In the genomic region with DNA sequence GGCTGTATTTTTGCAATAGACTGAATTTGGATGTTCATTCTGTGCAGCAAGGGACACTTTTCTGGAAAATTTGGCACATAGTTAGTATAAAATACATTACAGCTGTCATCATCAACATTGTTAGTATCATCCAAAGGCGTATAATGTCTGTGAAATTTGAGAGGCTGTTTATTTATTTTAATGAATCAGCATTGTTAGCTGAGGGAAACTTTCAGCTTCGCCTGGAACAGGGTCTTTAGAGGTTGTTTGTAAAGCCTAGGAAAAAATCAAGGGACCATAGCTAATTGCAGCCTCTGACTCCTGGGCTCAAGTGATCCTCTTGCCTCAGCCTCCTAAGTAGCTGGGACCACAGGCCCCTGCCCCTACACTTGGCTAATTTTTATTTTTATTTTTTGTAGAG, we compare ENCODE assay signal across 22 cellular contexts.
A peak's percentile ranks its signal among the peaks of the same experiment; 100 is the strongest.
DNase-seq lines count a peak whose midpoint lies in the region; ATAC-seq and TF ChIP-seq lines count a peak whose summit lies in the region.
"Had no signal": no experiment of that assay in that cellular context is flagged by ENCODE, and none has a peak within 500 bp of the region (broad histone marks: within the 10 kb centered on the region; RNA-seq: fewer than 3 reads in every experiment).

No MANE protein-coding gene starts in this region.

- H2AK5ac ChIP-seq in IMR-90 (ENCODE audit: low read depth, low read length), result no peak overlapping the region

- no peak overlapping the region for H3K4me3 Mint-ChIP-seq in WTC11
- H3K4me3 Mint-ChIP-seq in mesothelial cell of epicardium, result no peak overlapping the region
- H3K4me3 Mint-ChIP-seq: activated B cell treated with CpG ODN at 0.5 μM for 24 hours; activated CD8-positive, alpha-beta memory T cell treated with anti-CD3 and anti-CD28 coated beads, Interleukin-2, amount 10 ng/mL, durations not matched to agents 7 days and 5 days; immature natural killer cell; neural crest cell had no signal

- no peak overlapping the region for H3K56ac ChIP-seq in IMR-90 (ENCODE audit: extremely low read depth, insufficient read depth, low read length)

- H3K4ac ChIP-seq in IMR-90 (ENCODE audit: low read depth, low read length), result no peak overlapping the region

- no peak overlapping the region for H2AFZ ChIP-seq in IMR-90 (replicated peaks; ENCODE audit: low read length, poor library complexity)

- H3K23ac ChIP-seq in IMR-90 (ENCODE audit: low read depth, low read length), result no peak overlapping the region

- no peak overlapping the region for H4K5ac ChIP-seq in IMR-90 (ENCODE audit: low read depth, low read length)

- H3K9me3 ChIP-seq in IMR-90 (ENCODE audit: control insufficient read depth, insufficient read depth, low read length), result no peaks in the 10 kb centered on the region
- H3K9me3 ChIP-seq: body of pancreas, Peyer's patch, tibial artery had no signal

- peaks cover 6% of the 10 kb centered on the region for H3K9me1 ChIP-seq in IMR-90 (ENCODE audit: insufficient read depth, low read length)

- H3K4me1 ChIP-seq in IMR-90 (ENCODE audit: control insufficient read depth, insufficient read depth, low read length), result peaks cover 8% of the 10 kb centered on the region; the same call in 1 of the 2 replicates
- H3K4me1 ChIP-seq: body of pancreas, Peyer's patch, tibial artery had no signal

- TF ChIP-seq POLR2A in IMR-90 (IDR thresholded peaks at IDR 0.05; ENCODE audit: low read depth, low read length), result no peak

- no peak overlapping the region for H2BK20ac ChIP-seq in IMR-90 (ENCODE audit: low read depth, low read length)

- H2BK15ac ChIP-seq in IMR-90 (ENCODE audit: low read depth, low read length), result no peak overlapping the region

- POLR2A ChIA-PET in IMR-90 (lab: Charles Lee; ENCODE audit: unreplicated experiment) (no interaction called here), WTC11 (lab: Charles Lee) (no interaction called here)

- no CpG with 5 or more reads among the region's 2 CpGs for WGBS in IMR-90 (ENCODE audit: extremely low coverage in 2 of 2, insufficient read length in 1 of 2), 2 experiments

- H3K4me2 ChIP-seq in IMR-90 (ENCODE audit: low read depth, low read length), result no peak overlapping the region

- H3K27ac ChIP-seq in IMR-90 (ENCODE audit: insufficient read depth, low read length), result no peak overlapping the region
- H3K27ac ChIP-seq: body of pancreas, Peyer's patch, tibial artery had no signal

- TF ChIP-seq CTCF in IMR-90 (conservative IDR thresholded peaks at IDR 0.05; ENCODE audit: low read depth, low read length) (no peak), astrocyte of the spinal cord (IDR thresholded peaks at IDR 0.05; ENCODE audit: low read depth, low read length) (no peak), WTC11 (IDR thresholded peaks at IDR 0.05) (no peak), mesothelial cell of epicardium (IDR thresholded peaks at IDR 0.05; ENCODE audit: unreplicated experiment) (no peak)

- H3K4me1 Mint-ChIP-seq in WTC11 (peaks cover 30% of the 10 kb centered on the region), mesothelial cell of epicardium (peaks cover 9% of the 10 kb centered on the region)
- H3K4me1 Mint-ChIP-seq: immature natural killer cell, neural crest cell had no signal

- TF ChIP-seq RAD21 in IMR-90 (IDR thresholded peaks at IDR 0.05; ENCODE audit: low read length), result no peak

- H3K79me1 ChIP-seq in IMR-90 (ENCODE audit: low read depth in 1 of 2, low read length in 2 of 2), result no peaks in the 10 kb centered on the region

- peaks cover 5% of the 10 kb centered on the region; the same call in 1 of the 2 replicates for H3K27me3 ChIP-seq in IMR-90 (ENCODE audit: control insufficient read depth, insufficient read depth, low read length)
- H3K27me3 ChIP-seq: body of pancreas, Peyer's patch, tibial artery had no signal

- no TSS peak for BruUV-seq in IMR-90 (replicated peaks; lab: Mats Ljungman, UMichigan)

- CTCF ChIA-PET in IMR-90 (lab: Yijun Ruan, JAX), result no interaction called here
- CTCF ChIA-PET in WTC11 (lab: Charles Lee), result interaction anchor here (0.9 to 1.0 kb wide), 2 partner anchors 16 to 54 kb away, joined by 3 read pairs; no protein-coding TSS in a partner anchor

- no peak overlapping the region for H3K14ac ChIP-seq in IMR-90 (replicated peaks; ENCODE audit: low read depth, low read length)

- DNase-seq in NCI-H2196 (lab: John Stamatoyannopoulos, UW; ENCODE audit: unreplicated experiment), result peak; percentile 25
- DNase-seq in NCI-H2196 treated with DMSO at 0.1 percent for 48 hours (lab: John Stamatoyannopoulos, UW; ENCODE audit: unreplicated experiment), result no peak
- DNase-seq in IMR-90, result peak; percentile 78
- DNase-seq in astrocyte of the spinal cord (ENCODE audit: low read depth, low spot score), result peak; percentile 61
- peak; percentile 49 for DNase-seq in myocyte (ENCODE audit: low read depth)
- DNase-seq in DMS114 treated with DMSO at 0.1 percent for 48 hours (lab: John Stamatoyannopoulos, UW; ENCODE audit: unreplicated experiment), result no peak
- no peak for DNase-seq in WTC11 (ENCODE audit: low spot score)
- no peak for DNase-seq in mesothelial cell of epicardium (ENCODE audit: low spot score in 2 of 2, unreplicated experiment in 2 of 2)
- DNase-seq: ACHN; activated B cell treated with CpG ODN at 0.5 μM for 24 hours; activated CD8-positive, alpha-beta memory T cell treated with anti-CD3 and anti-CD28 coated beads, Interleukin-2, amount 10 ng/mL, durations not matched to agents 7 days and 5 days; body of pancreas; Calu3; effector CD4-positive, alpha-beta T cell; immature natural killer cell; MM.1S; Peyer's patch; right cardiac atrium; stimulated activated CD4-positive, alpha-beta T cell treated with anti-CD3 and anti-CD28 coated beads, Interleukin-4, amount 100 ng/mL, for 4 hours; T-helper 1 cell; tibial artery had no signal

- dilution Hi-C loops in IMR-90 (cut with HindIII; ENCODE audit: low sequenced_read_pairs, unreplicated experiment), result no loop called here

- H3K36me3 ChIP-seq in IMR-90 (ENCODE audit: control insufficient read depth, insufficient read depth, low read length), result no peaks in the 10 kb centered on the region
- H3K36me3 ChIP-seq: Peyer's patch, tibial artery had no signal

- no peak overlapping the region for H4K8ac ChIP-seq in IMR-90 (ENCODE audit: low read depth in 2 of 2, low read length in 2 of 2)

- H3K18ac ChIP-seq in IMR-90 (ENCODE audit: low read depth, low read length), result no peak overlapping the region

- H3K27ac Mint-ChIP-seq in WTC11 (no peak overlapping the region), mesothelial cell of epicardium (no peak overlapping the region)
- H3K27ac Mint-ChIP-seq: activated B cell treated with CpG ODN at 0.5 μM for 24 hours; activated CD8-positive, alpha-beta memory T cell treated with anti-CD3 and anti-CD28 coated beads, Interleukin-2, amount 10 ng/mL, durations not matched to agents 7 days and 5 days; immature natural killer cell had no signal

- no peak overlapping the region for H2AK9ac ChIP-seq in IMR-90 (replicated peaks; ENCODE audit: low read depth, low read length, poor library complexity)

- H3K36me3 Mint-ChIP-seq in WTC11 (no peaks in the 10 kb centered on the region), mesothelial cell of epicardium (no peaks in the 10 kb centered on the region)
- H3K36me3 Mint-ChIP-seq: activated CD8-positive, alpha-beta memory T cell treated with anti-CD3 and anti-CD28 coated beads, Interleukin-2, amount 10 ng/mL, durations not matched to agents 7 days and 5 days; immature natural killer cell had no signal

- H2BK5ac ChIP-seq in IMR-90 (ENCODE audit: low read depth, low read length, poor library complexity, severe bottlenecking), result no peak overlapping the region

- H3K27me3 Mint-ChIP-seq in WTC11 (ENCODE audit: low read depth) (peaks cover 15% of the 10 kb centered on the region), mesothelial cell of epicardium (ENCODE audit: low read depth) (no peaks in the 10 kb centered on the region)

- intact Hi-C loops in IMR-90 (cut with micrococcal nuclease), result no loop called here

- peak; percentile 73 for ATAC-seq in IMR-90 (ENCODE audit: low read depth)
- ATAC-seq in WTC11, result no peak
- ATAC-seq: activated CD8-positive, alpha-beta memory T cell treated with anti-CD3 and anti-CD28 coated beads, Interleukin-2, amount 10 ng/mL, durations not matched to agents 7 days and 5 days; body of pancreas; right cardiac atrium had no signal

- H4K91ac ChIP-seq in IMR-90 (ENCODE audit: insufficient read depth, low read depth, low read length), result no peak overlapping the region

- no peaks in the 10 kb centered on the region; the same call in 1 of the 2 replicates for H3K9me3 Mint-ChIP-seq in WTC11
- H3K9me3 Mint-ChIP-seq in mesothelial cell of epicardium, result no peaks in the 10 kb centered on the region
- H3K9me3 Mint-ChIP-seq: activated B cell treated with CpG ODN at 0.5 μM for 24 hours, immature natural killer cell, neural crest cell had no signal

- no peak overlapping the region for H3K4me3 ChIP-seq in IMR-90 (ENCODE audit: insufficient read depth, low read depth, low read length)
- H3K4me3 ChIP-seq in astrocyte of the spinal cord (ENCODE audit: low read depth, low read length), result no peak overlapping the region
- H3K4me3 ChIP-seq: body of pancreas, Peyer's patch, tibial artery had no signal

- no peak overlapping the region for H3K9ac ChIP-seq in IMR-90 (ENCODE audit: low read depth, low read length)

- in situ Hi-C loops in IMR-90 (cut with MboI; ENCODE audit: low sequenced_read_pairs), result no loop called here
- in situ Hi-C loops in astrocyte of the spinal cord (cut with HindIII; ENCODE audit: low sequenced_read_pairs), result no loop called here

- no peaks in the 10 kb centered on the region for H4K20me1 ChIP-seq in IMR-90 (ENCODE audit: insufficient read depth, low read length)

- no peak overlapping the region for H2BK120ac ChIP-seq in IMR-90 (ENCODE audit: low read depth, low read length)

TF ChIP-seq in IMR-90, 13 proteins besides CTCF, POLR2A, EP300 and RAD21 (continues in another document):
- TF ChIP-seq MAFK (IDR thresholded peaks at IDR 0.05; ENCODE audit: low read depth, low read length) (peak; percentile 73), CHD1 (IDR thresholded peaks at IDR 0.05; ENCODE audit: low read depth, low read length) (no peak), RCOR1 (IDR thresholded peaks at IDR 0.05; ENCODE audit: insufficient replicate concordance, low read length) (peak; percentile 34), CEBPB (IDR thresholded peaks at IDR 0.05; ENCODE audit: low read depth, low read length) (no peak), RFX5 (IDR thresholded peaks at IDR 0.05; ENCODE audit: low read depth, low read length) (no peak)

TF ChIP-seq in WTC11, 78 proteins besides CTCF, POLR2A, EP300 and RAD21:
- TF ChIP-seq, protein P1, sequence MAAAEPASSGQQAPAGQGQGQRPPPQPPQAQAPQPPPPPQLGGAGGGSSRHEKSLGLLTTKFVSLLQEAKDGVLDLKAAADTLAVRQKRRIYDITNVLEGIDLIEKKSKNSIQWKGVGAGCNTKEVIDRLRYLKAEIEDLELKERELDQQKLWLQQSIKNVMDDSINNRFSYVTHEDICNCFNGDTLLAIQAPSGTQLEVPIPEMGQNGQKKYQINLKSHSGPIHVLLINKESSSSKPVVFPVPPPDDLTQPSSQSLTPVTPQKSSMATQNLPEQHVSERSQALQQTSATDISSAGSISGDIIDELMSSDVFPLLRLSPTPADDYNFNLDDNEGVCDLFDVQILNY (CRISPR knock-in tag; IDR thresholded peaks at IDR 0.05), result no peak
- TF ChIP-seq GTF2I (CRISPR knock-in tag; conservative IDR thresholded peaks at IDR 0.05) (no peak), TP53 (CRISPR knock-in tag; IDR thresholded peaks at IDR 0.05) (no peak)

Comparison
In these comparisons a context has a peak if more than half of its experiments do, and no peak if none do; other contexts are left out.
1. DNase-seq: peak in NCI-H2196 (single experiment), IMR-90 (single experiment), astrocyte of the spinal cord (single experiment) and myocyte (single experiment); none in NCI-H2196 treated with DMSO at 0.1 percent for 48 hours (single experiment), DMS114 treated with DMSO at 0.1 percent for 48 hours (single experiment), WTC11 (single experiment) and mesothelial cell of epicardium (0 of 2).